ENCODE assay signal across 9 cellular contexts in genomic region chr17:34575182-34575581, GRCh38. TPM values are rescaled to one million over a fixed set of nuclear protein-coding genes. Genes with fewer than 3 reads are reported as not detected.
"Had no signal": no experiment of that assay in that cellular context is flagged by ENCODE, and none has a peak within 500 bp of the region (broad histone marks: within the 10 kb centered on the region; RNA-seq: fewer than 3 reads in every experiment).

No MANE protein-coding gene starts in this region.

- H3K4me3 ChIP-seq: GM12878 had no signal

- DNase-seq: GDM1, GF-D8 had no signal

- FAIRE-seq: G401.6, GM12878, GM12891, GM12892, GM18507, GM19239 had no signal

RNA-seq across cellular contexts. Expression of gene TMEM132E, which starts 4.2 kb away (rescaled TPM):
- total RNA-seq: G401, GM12878 had no signal
